8 cellular contexts compared by ENCODE assay signal in the genomic region with DNA sequence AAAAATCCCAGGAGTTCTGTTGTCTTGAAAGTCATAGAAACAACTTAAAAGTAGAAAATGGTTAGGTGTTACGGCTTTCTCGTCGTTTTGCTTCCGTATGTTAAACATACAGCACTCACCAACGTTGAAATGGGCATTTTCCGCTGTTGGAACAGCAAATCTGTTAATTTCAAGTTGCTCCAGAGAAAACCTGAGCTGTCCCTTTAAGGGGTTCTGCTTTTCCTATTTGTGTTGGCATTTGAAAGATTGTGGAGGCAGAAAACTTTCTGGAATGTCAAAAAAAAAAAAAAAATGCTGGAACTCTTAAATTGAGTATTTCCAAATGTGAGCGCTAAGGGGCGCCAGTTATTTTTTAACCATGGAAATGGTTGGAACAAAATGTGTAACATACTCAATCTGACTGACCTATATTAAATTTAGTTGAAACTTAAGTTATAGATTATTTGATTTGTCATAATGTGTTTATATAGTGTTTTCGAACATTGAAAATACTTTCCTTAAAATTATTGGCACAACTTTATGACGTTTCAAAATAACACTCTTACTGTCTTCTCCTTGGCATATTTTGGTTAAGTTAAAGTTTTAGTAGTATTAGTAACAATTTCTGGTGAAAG. TPM values are rescaled to one million over a fixed set of nuclear protein-coding genes. Genes with fewer than 3 reads are reported as not detected.
DNase-seq lines count a peak whose midpoint lies in the region; ATAC-seq and TF ChIP-seq lines count a peak whose summit lies in the region.

No MANE protein-coding gene starts in this region.

- ATAC-seq in left lobe of liver (peak; percentile 17), GM19395 (IDR thresholded peaks at IDR 0.05; ENCODE audit: unreplicated experiment) (no peak)
- ATAC-seq in stimulated activated naive CD8-positive, alpha-beta T cell treated with anti-CD3 and anti-CD28 coated beads, Interleukin-15, Interleukin-2, amounts not matched to agents 100 U/mL and 50 U/mL, for 24 hours: no peak

- H3K4me1 Mint-ChIP-seq in chondrocyte (ENCODE audit: low read depth): peaks cover 49% of the 10 kb centered on the region

- H3K9me3 Mint-ChIP-seq in chondrocyte (ENCODE audit: low read depth): no peaks in the 10 kb centered on the region

- H3K27me3 Mint-ChIP-seq in chondrocyte (ENCODE audit: low read depth): no peaks in the 10 kb centered on the region

- DNase-seq in DMS 273 (lab: John Stamatoyannopoulos, UW; ENCODE audit: unreplicated experiment): peak; percentile 80
- peak; percentile 29 for DNase-seq in HT-29 (ENCODE audit: low spot score)
- peak; percentile 44 for DNase-seq in SKM-1 (lab: John Stamatoyannopoulos, UW; ENCODE audit: unreplicated experiment)
- DNase-seq in chondrocyte (ENCODE audit: low spot score): no peak
- no peak for DNase-seq in left lobe of liver (ENCODE audit: low spot score)
- DNase-seq in stimulated activated naive CD8-positive, alpha-beta T cell treated with anti-CD3 and anti-CD28 coated beads, Interleukin-15, Interleukin-2, amounts not matched to agents 100 U/mL and 50 U/mL, for 24 hours: peak; percentile 44
- DNase-seq in posterior cingulate gyrus: no peak

- TF ChIP-seq CTCF in chondrocyte (IDR thresholded peaks at IDR 0.05): peak; percentile 90

- H3K36me3 Mint-ChIP-seq in chondrocyte (ENCODE audit: low read depth): no peaks in the 10 kb centered on the region

- H3K27ac Mint-ChIP-seq in chondrocyte (ENCODE audit: unreplicated experiment): peak overlapping the region; percentile 96

- peak overlapping the region; percentile 87 for H3K4me3 Mint-ChIP-seq in chondrocyte (ENCODE audit: unreplicated experiment)

- intact Hi-C loops in posterior cingulate gyrus (cut with DNase I): loop anchor here (2.0 to 10.0 kb wide), 4 partner anchors 688 to 1828 kb away; a partner anchor contains a TSS

RNA-seq across cellular contexts. Expression of a gene that starts 2.2 kb away (rescaled TPM):
- total RNA-seq in HT-29 (2014; rRNA removed; shearing (Covaris generic)): not detected in 2 replicates
- 189 to 266 TPM (median 195 TPM) in 3 replicates for total RNA-seq in chondrocyte
- 45.2 TPM for total RNA-seq in left lobe of liver

Comparison
In these comparisons a context has a peak if more than half of its experiments do, and no peak if none do; other contexts are left out.
1. DNase-seq: peak in DMS 273 (single experiment), HT-29 (single experiment), SKM-1 (single experiment) and stimulated activated naive CD8-positive, alpha-beta T cell treated with anti-CD3 and anti-CD28 coated beads, Interleukin-15, Interleukin-2, amounts not matched to agents 100 U/mL and 50 U/mL, for 24 hours (single experiment); none in chondrocyte (single experiment), left lobe of liver (single experiment) and posterior cingulate gyrus (0 of 10).
2. RNA of a gene that starts 2.2 kb away (total RNA-seq): 189 to 266 TPM in chondrocyte and 45.2 TPM in left lobe of liver (single experiment); not detected in HT-29; every median in the first group is over 10 times any median in the second.